In the genomic region with DNA sequence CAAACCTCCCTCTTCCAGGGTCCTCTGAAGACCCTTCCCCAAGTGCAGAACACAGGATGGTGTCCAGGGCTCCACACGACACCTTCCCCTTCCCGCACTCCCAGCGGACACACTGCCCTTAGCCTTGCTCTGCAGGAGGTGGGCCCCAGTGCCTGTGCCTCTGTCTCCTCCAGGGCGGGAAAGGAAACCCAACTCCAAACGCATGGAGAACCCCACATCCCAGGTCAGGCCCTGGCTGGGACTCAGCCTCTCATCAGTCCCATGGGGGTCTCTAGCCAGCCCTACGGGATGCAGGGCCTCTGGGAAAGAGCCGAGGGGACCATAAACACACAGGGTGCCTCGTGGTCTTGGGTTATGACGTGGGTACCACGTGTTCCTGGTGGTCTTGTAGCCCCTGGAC, we compare ENCODE assay signal across 29 cellular contexts.
"Had no signal": no experiment of that assay in that cellular context is flagged by ENCODE, and none has a peak within 500 bp of the region (broad histone marks: within the 10 kb centered on the region; RNA-seq: fewer than 3 reads in every experiment).

No MANE protein-coding gene starts in this region.

- H3K9me3 ChIP-seq: testis, thyroid gland had no signal

- H3K36me3 ChIP-seq: stomach, suprapubic skin, thoracic aorta, thyroid gland, tibial artery, tibial nerve, transverse colon, upper lobe of left lung, upper lobe of right lung, uterus, vagina had no signal

- FAIRE-seq: urothelium cell line had no signal

- DNase-seq: stimulated activated CD4-positive, alpha-beta T cell treated with anti-CD3 and anti-CD28 coated beads, Interleukin-2, amount 100 ng/mL, for 48 hours; stimulated activated CD4-positive, alpha-beta T cell treated with anti-CD3 and anti-CD28 coated beads, Interleukin-4, amount 100 ng/mL, for 1 hour; stimulated activated CD4-positive, alpha-beta T cell treated with anti-CD3 and anti-CD28 coated beads, Interleukin-4, amount 100 ng/mL, for 24 hours; stimulated activated CD4-positive, alpha-beta T cell treated with anti-CD3 and anti-CD28 coated beads, Interleukin-4, amount 100 ng/mL, for 4 hours; stimulated activated CD8-positive, alpha-beta memory T cell treated with anti-CD3 and anti-CD28 coated beads, Interleukin-4, amount 100 ng/mL, for 48 hours; stimulated activated naive B cell treated with anti-CD40 and anti-IgM and Interleukin-4, amounts not matched to agents 10 μg/mL and 1 μg/mL and 100 μg/mL, for 72 hours; stimulated activated naive CD4-positive, alpha-beta T cell; stimulated activated naive CD4-positive, alpha-beta T cell treated with Interleukin-2 at 50 U/mL for 16 hours; stimulated activated naive CD8-positive, alpha-beta T cell treated with anti-CD3 and anti-CD28 coated beads, Interleukin-15, amount 100 ng/mL, for 72 hours; stimulated activated naive CD8-positive, alpha-beta T cell treated with anti-CD3 and anti-CD28 coated beads, Interleukin-15, Interleukin-2, amounts not matched to agents 100 U/mL and 50 U/mL, for 24 hours; stomach; substantia nigra; testis; thyroid gland; tibial artery; transverse colon; trophoblast cell; upper lobe of right lung; uterus had no signal

- H3K4me1 ChIP-seq: testis, thyroid gland, tibial nerve, uterus, vagina had no signal

- H3K27ac Mint-ChIP-seq: stimulated activated effector memory CD8-positive, alpha-beta T cell treated with anti-CD3 and anti-CD28 coated beads, Interleukin-12 subunit alpha, Interleukin-12 subunit beta, amount 100 ng/mL, for 72 hours; stimulated activated memory B cell treated with anti-CD40 and anti-IgM and Interleukin-4, amounts not matched to agents 10 μg/mL and 1 μg/mL and 100 μg/mL, for 72 hours; stimulated activated naive B cell treated with anti-CD40 and anti-IgM and Interleukin-4, amounts not matched to agents 10 μg/mL and 1 μg/mL and 100 μg/mL, for 72 hours; stimulated activated naive CD8-positive, alpha-beta T cell treated with anti-CD3 and anti-CD28 coated beads, Interleukin-15, amount 100 ng/mL, for 72 hours; stimulated activated naive CD8-positive, alpha-beta T cell treated with anti-CD3 and anti-CD28 coated beads, Interleukin-15, Interleukin-2, amounts not matched to agents 100 ng/mL and 50 ng/mL, for 24 hours; type B pancreatic cell had no signal

- H3K27ac ChIP-seq: stomach, suprapubic skin, testis, thoracic aorta, thyroid gland, tibial artery, tibial nerve, transverse colon, upper lobe of left lung, upper lobe of right lung, uterus, vagina had no signal

- H3K27me3 Mint-ChIP-seq: stimulated activated memory B cell treated with anti-CD40 and anti-IgM and Interleukin-4, amounts not matched to agents 10 μg/mL and 1 μg/mL and 100 μg/mL, for 72 hours; stimulated activated naive B cell treated with anti-CD40 and anti-IgM and Interleukin-4, amounts not matched to agents 10 μg/mL and 1 μg/mL and 100 μg/mL, for 72 hours; stimulated activated naive CD8-positive, alpha-beta T cell treated with anti-CD3 and anti-CD28 coated beads, Interleukin-15, amount 100 ng/mL, for 72 hours; stimulated activated naive CD8-positive, alpha-beta T cell treated with anti-CD3 and anti-CD28 coated beads, Interleukin-15, Interleukin-2, amounts not matched to agents 100 ng/mL and 50 ng/mL, for 24 hours; type B pancreatic cell had no signal

- H3K36me3 Mint-ChIP-seq: stimulated activated effector memory CD8-positive, alpha-beta T cell treated with anti-CD3 and anti-CD28 coated beads, Interleukin-12 subunit alpha, Interleukin-12 subunit beta, amount 100 ng/mL, for 72 hours; stimulated activated memory B cell treated with anti-CD40 and anti-IgM and Interleukin-4, amounts not matched to agents 10 μg/mL and 1 μg/mL and 100 μg/mL, for 72 hours; stimulated activated naive B cell treated with anti-CD40 and anti-IgM and Interleukin-4, amounts not matched to agents 10 μg/mL and 1 μg/mL and 100 μg/mL, for 72 hours; type B pancreatic cell had no signal

- ATAC-seq: stimulated activated effector memory CD8-positive, alpha-beta T cell treated with anti-CD3 and anti-CD28 coated beads, Interleukin-12 subunit alpha, Interleukin-12 subunit beta, amount 100 ng/mL, for 72 hours; stimulated activated memory B cell treated with anti-CD40 and anti-IgM and Interleukin-4, amounts not matched to agents 10 μg/mL and 1 μg/mL and 100 μg/mL, for 72 hours; stimulated activated naive B cell treated with anti-CD40 and anti-IgM and Interleukin-4, amounts not matched to agents 10 μg/mL and 1 μg/mL and 100 μg/mL, for 72 hours; stimulated activated naive CD8-positive, alpha-beta T cell treated with anti-CD3 and anti-CD28 coated beads, Interleukin-15, amount 100 ng/mL, for 72 hours; stimulated activated naive CD8-positive, alpha-beta T cell treated with anti-CD3 and anti-CD28 coated beads, Interleukin-15, Interleukin-2, amounts not matched to agents 100 U/mL and 50 U/mL, for 24 hours; upper lobe of right lung had no signal

- H3K9me3 Mint-ChIP-seq: stimulated activated effector memory CD8-positive, alpha-beta T cell treated with anti-CD3 and anti-CD28 coated beads, Interleukin-12 subunit alpha, Interleukin-12 subunit beta, amount 100 ng/mL, for 72 hours; type B pancreatic cell had no signal

- H3K4me3 ChIP-seq: stomach, suprapubic skin, testis, thoracic aorta, thyroid gland, tibial artery, tibial nerve, transverse colon, upper lobe of left lung, upper lobe of right lung, uterus, vagina had no signal

- H3K4me3 Mint-ChIP-seq: stimulated activated effector memory CD8-positive, alpha-beta T cell treated with anti-CD3 and anti-CD28 coated beads, Interleukin-12 subunit alpha, Interleukin-12 subunit beta, amount 100 ng/mL, for 72 hours; stimulated activated memory B cell treated with anti-CD40 and anti-IgM and Interleukin-4, amounts not matched to agents 10 μg/mL and 1 μg/mL and 100 μg/mL, for 72 hours; stimulated activated naive B cell treated with anti-CD40 and anti-IgM and Interleukin-4, amounts not matched to agents 10 μg/mL and 1 μg/mL and 100 μg/mL, for 72 hours; stimulated activated naive CD8-positive, alpha-beta T cell treated with anti-CD3 and anti-CD28 coated beads, Interleukin-15, amount 100 ng/mL, for 72 hours; stimulated activated naive CD8-positive, alpha-beta T cell treated with anti-CD3 and anti-CD28 coated beads, Interleukin-15, Interleukin-2, amounts not matched to agents 100 ng/mL and 50 ng/mL, for 24 hours; type B pancreatic cell had no signal

- H3K27me3 ChIP-seq: stomach, suprapubic skin, testis, thyroid gland, tibial artery, tibial nerve, transverse colon, upper lobe of left lung, upper lobe of right lung, uterus, vagina had no signal
